ENCODE assay signal across 10 cellular contexts in genomic region chr15:89494941-89495637, GRCh38. TPM values are rescaled to one million over a fixed set of nuclear protein-coding genes. Genes with fewer than 3 reads are reported as not detected.
A peak's percentile ranks its signal among the peaks of the same experiment; 100 is the strongest.
DNase-seq lines count a peak whose midpoint lies in the region; ATAC-seq and TF ChIP-seq lines count a peak whose summit lies in the region.
"Had no signal": no experiment of that assay in that cellular context is flagged by ENCODE, and none has a peak within 500 bp of the region (broad histone marks: within the 10 kb centered on the region; RNA-seq: fewer than 3 reads in every experiment).

No MANE protein-coding gene starts in this region.

- TF ChIP-seq CTCF in AG10803 (conservative IDR thresholded peaks at IDR 0.05; ENCODE audit: low read length), result peak; percentile 44
- TF ChIP-seq CTCF in GM10266 (IDR thresholded peaks at IDR 0.05; ENCODE audit: control insufficient read depth, insufficient read depth, low read depth, missing control alignments), result peak; percentile 39
- TF ChIP-seq CTCF in SU-DHL-6 (IDR thresholded peaks at IDR 0.05; ENCODE audit: insufficient read depth, low read length, poor library complexity, severe bottlenecking), result peak; percentile 60
- peak; percentile 66 for TF ChIP-seq CTCF in foreskin keratinocyte (conservative IDR thresholded peaks at IDR 0.05)

- no peak overlapping the region for H3K4me3 ChIP-seq in AG10803 (ENCODE audit: low read length)
- no peak overlapping the region for H3K4me3 ChIP-seq in SU-DHL-6 (ENCODE audit: insufficient read depth, low read length, poor library complexity, severe bottlenecking)
- H3K4me3 ChIP-seq: SK-N-MC had no signal

- H3K9me3 ChIP-seq in SU-DHL-6 (ENCODE audit: insufficient read depth, low read length), result no peaks in the 10 kb centered on the region

- no peak overlapping the region for H2AFZ ChIP-seq in SU-DHL-6 (ENCODE audit: low read depth, low read length, severe bottlenecking)

- no peaks in the 10 kb centered on the region for H3K9me2 ChIP-seq in SU-DHL-6 (replicated peaks; ENCODE audit: insufficient read depth, low read length)

- no peaks in the 10 kb centered on the region for H3F3A ChIP-seq in SU-DHL-6 (ENCODE audit: insufficient read depth)

- no peaks in the 10 kb centered on the region for H4K20me1 ChIP-seq in SU-DHL-6 (ENCODE audit: low read depth, low read length)

- H3K27ac ChIP-seq in SU-DHL-6 (ENCODE audit: low read depth, low read length), result no peak overlapping the region
- H3K27ac ChIP-seq in foreskin keratinocyte, result no peak overlapping the region
- H3K27ac ChIP-seq: SK-N-MC had no signal

- no peaks in the 10 kb centered on the region for H3K27me3 ChIP-seq in SU-DHL-6 (ENCODE audit: low read length)
- peaks cover 15% of the 10 kb centered on the region for H3K27me3 ChIP-seq in foreskin keratinocyte

- H3K4me2 ChIP-seq in SU-DHL-6 (ENCODE audit: low read depth, low read length, poor library complexity, severe bottlenecking), result no peak overlapping the region

- no peaks in the 10 kb centered on the region for H3K79me2 ChIP-seq in SU-DHL-6 (ENCODE audit: insufficient read depth, low read length)

- no peaks in the 10 kb centered on the region for H3K36me3 ChIP-seq in SU-DHL-6 (ENCODE audit: low read length)

- H3K9ac ChIP-seq in SU-DHL-6 (ENCODE audit: low read length), result no peak overlapping the region

- peaks cover 17% of the 10 kb centered on the region for H3K4me1 ChIP-seq in foreskin keratinocyte

- DNase-seq in AG10803 (ENCODE audit: low read depth) (no peak), GM10266 (ENCODE audit: extremely low spot score) (peak; percentile 57), foreskin keratinocyte (no peak), KG1 (lab: John Stamatoyannopoulos, UW) (no peak)

- ATAC-seq in foreskin keratinocyte (no peak), GM21526 (IDR thresholded peaks at IDR 0.05; ENCODE audit: low FRiP score, unreplicated experiment) (no peak), HG02884 (IDR thresholded peaks at IDR 0.05; ENCODE audit: unreplicated experiment) (no peak), GM19395 (IDR thresholded peaks at IDR 0.05; ENCODE audit: unreplicated experiment) (no peak)

RNA-seq across cellular contexts. Expression of gene RHCG, which starts 1.3 kb away (rescaled TPM):
- total RNA-seq in foreskin keratinocyte, result 0.54 and 0.56 TPM in 2 replicates
- polyA plus RNA-seq in foreskin keratinocyte, result 0.66 TPM in 2 replicates
- total RNA-seq: glomerular endothelial cell had no signal
